In genomic region chr11:121091492-121092179, GRCh38 we compare ENCODE assay signal across 21 cellular contexts. TPM values are rescaled to one million over a fixed set of nuclear protein-coding genes. Genes with fewer than 3 reads are reported as not detected.
DNase-seq lines count a peak whose midpoint lies in the region; ATAC-seq, FAIRE-seq and TF ChIP-seq lines count a peak whose summit lies in the region.
"Had no signal": no experiment of that assay in that cellular context is flagged by ENCODE, and none has a peak within 500 bp of the region (broad histone marks: within the 10 kb centered on the region; RNA-seq: fewer than 3 reads in every experiment).

No MANE protein-coding gene starts in this region.

- no peak for FAIRE-seq in RCC 7860 (lab: Jason Lieb, UNC)

- TF ChIP-seq CTCF in right atrium auricular region (IDR thresholded peaks at IDR 0.05) (no peak), left lung (IDR thresholded peaks at IDR 0.05) (no peak)

- no peak overlapping the region for H3K27ac ChIP-seq in right cardiac atrium (ENCODE audit: low read length)
- H3K27ac ChIP-seq in right atrium auricular region: no peak overlapping the region
- no peak overlapping the region for H3K27ac ChIP-seq in left lung
- H3K27ac ChIP-seq: esophagus squamous epithelium, SJSA1, tibial artery had no signal

- H3K27me3 ChIP-seq in right cardiac atrium (ENCODE audit: control insufficient read depth, insufficient read depth): no peaks in the 10 kb centered on the region
- H3K27me3 ChIP-seq in right atrium auricular region: no peaks in the 10 kb centered on the region
- no peaks in the 10 kb centered on the region for H3K27me3 ChIP-seq in left lung
- H3K27me3 ChIP-seq: BLaER1 treated with 17β-estradiol and CSF1 and Interleukin-3, amounts not matched to agents 10 nM and 100 nM; esophagus squamous epithelium; SJSA1; tibial artery had no signal

- peak; percentile 41 to 73 for ATAC-seq in right cardiac atrium
- ATAC-seq in left lung: peak; percentile 50
- ATAC-seq: natural killer cell treated with Interleukin-12 subunit alpha and Interleukin-12 subunit beta and Interleukin-15 and Interleukin-18, amount 100 ng/mL, for 72 hours; stimulated activated effector memory CD8-positive, alpha-beta T cell treated with anti-CD3 and anti-CD28 coated beads, Interleukin-12 subunit alpha, Interleukin-12 subunit beta, amount 100 ng/mL, for 72 hours had no signal

- 69% methylated on average over 3 of the region's 3 CpGs for WGBS in right cardiac atrium

- H3K4me3 ChIP-seq in right cardiac atrium (ENCODE audit: low read length): no peak overlapping the region
- no peak overlapping the region for H3K4me3 ChIP-seq in right atrium auricular region
- no peak overlapping the region for H3K4me3 ChIP-seq in left lung
- H3K4me3 ChIP-seq: BLaER1 treated with 17β-estradiol and CSF1 and Interleukin-3, amounts not matched to agents 10 nM and 100 nM; esophagus squamous epithelium; SJSA1; tibial artery had no signal

- H3K4me1 ChIP-seq in right cardiac atrium (ENCODE audit: control insufficient read depth, insufficient read depth, low read length) (no peaks in the 10 kb centered on the region), right atrium auricular region (no peaks in the 10 kb centered on the region), left lung (no peaks in the 10 kb centered on the region)
- H3K4me1 ChIP-seq: esophagus squamous epithelium had no signal

- DNase-seq in right cardiac atrium (no peak), right atrium auricular region (ENCODE audit: low spot score) (no peak), SIG-M5 treated with dmso at 0.1 percent for 504 hours (lab: John Stamatoyannopoulos, UW; ENCODE audit: unreplicated experiment) (peak; percentile 91), left lung (no peak), AG08396 (ENCODE audit: low spot score) (no peak), RCC 7860 (ENCODE audit: low spot score) (no peak)
- DNase-seq in stimulated activated CD4-positive, alpha-beta T cell treated with anti-CD3 and anti-CD28 coated beads, Interleukin-15, amount 100 ng/mL, for 24 hours: no peak
- DNase-seq in activated CD8-positive, alpha-beta memory T cell treated with anti-CD3 and anti-CD28 coated beads for 24 hours: no peak
- DNase-seq: activated CD4-positive, alpha-beta T cell treated with anti-CD3 and anti-CD28 coated beads for 48 hours; activated CD8-positive, alpha-beta memory T cell treated with anti-CD3 and anti-CD28 coated beads, Interleukin-2, amount 50 U/mL, for 4 hours; central memory CD4-positive, alpha-beta T cell; effector memory CD4-positive, alpha-beta T cell; esophagus squamous epithelium; NCI-H1048; NCI-H524; T-helper 9 cell; tibial artery had no signal

- H3K9me3 ChIP-seq in right cardiac atrium (ENCODE audit: control insufficient read depth, low read length) (no peaks in the 10 kb centered on the region), right atrium auricular region (no peaks in the 10 kb centered on the region), left lung (no peaks in the 10 kb centered on the region)
- H3K9me3 ChIP-seq: BLaER1 treated with 17β-estradiol and CSF1 and Interleukin-3, amounts not matched to agents 10 nM and 100 nM; esophagus squamous epithelium; SJSA1; tibial artery had no signal

- H3K36me3 ChIP-seq in right atrium auricular region (no peaks in the 10 kb centered on the region), left lung (peaks cover 0 to 9% of the 10 kb centered on the region in 2 donors)
- H3K36me3 ChIP-seq: SJSA1 had no signal

- intact Hi-C loops in right cardiac atrium (cut with DNase I) (no loop called here), left lung (cut with DNase I) (no loop called here)

RNA-seq across cellular contexts. Expression of gene TECTA, which starts 9.4 kb away (rescaled TPM):
- total RNA-seq in right cardiac atrium (1 to 10 TPM; 3.9 to 7.4 (median 4.7) TPM), right atrium auricular region (1 to 10 TPM; 1.6 to 3.1 TPM), left lung (under 1 TPM; 0.58 to 0.87 TPM)
- 2.1 TPM for polyA plus RNA-seq in right cardiac atrium
